ENCODE assay signal across 39 cellular contexts in genomic region chr14:94875256-94875655, GRCh38.
"Had no signal": no experiment of that assay in that cellular context is flagged by ENCODE, and none has a peak within 500 bp of the region (broad histone marks: within the 10 kb centered on the region; RNA-seq: fewer than 3 reads in every experiment).

No MANE protein-coding gene starts in this region.

- H3K9me3 ChIP-seq: adrenal gland, ascending aorta, body of pancreas, breast epithelium had no signal

- H3K36me3 ChIP-seq: adrenal gland, ascending aorta, brain microvascular endothelial cell, breast epithelium, cardiac muscle cell had no signal

- H3K36me3 Mint-ChIP-seq: activated naive CD4-positive, alpha-beta T cell treated with anti-CD3 and anti-CD28 coated beads, Interleukin-2, amount 10 ng/mL, durations not matched to agents 7 days and 5 days; activated naive CD4-positive, alpha-beta T cell treated with anti-CD3 and anti-CD28 coated beads, Interleukin-2, amount 50 U/mL, for 24 hours; activated naive CD4-positive, alpha-beta T cell treated with anti-CD3 and anti-CD28 coated beads, Interleukin-2, amount 50 U/mL, for 72 hours; activated naive CD8-positive, alpha-beta T cell; activated naive CD8-positive, alpha-beta T cell treated with anti-CD3 and anti-CD28 coated beads for 36 hours; activated naive CD8-positive, alpha-beta T cell treated with anti-CD3 and anti-CD28 coated beads, Interleukin-2, amount 10 ng/mL, durations not matched to agents 7 days and 5 days; brain had no signal

- DNase-seq: activated effector memory CD4-positive, alpha-beta T cell treated with anti-CD3 and anti-CD28 coated beads, Interleukin-2, amount 50 U/mL, for 16 hours; activated effector memory CD4-positive, alpha-beta T cell treated with Interleukin-2 at 50 U/mL for 16 hours; activated gamma-delta T cell; activated gamma-delta T cell treated with Interleukin-2 at 50 U/mL for 16 hours; activated naive CD4-positive, alpha-beta T cell; activated naive CD4-positive, alpha-beta T cell treated with anti-CD3 and anti-CD28 coated beads for 36 hours; activated naive CD4-positive, alpha-beta T cell treated with anti-CD3 and anti-CD28 coated beads, Interleukin-2, amount 10 ng/mL, durations not matched to agents 7 days and 5 days; activated naive CD4-positive, alpha-beta T cell treated with anti-CD3 and anti-CD28 coated beads, Interleukin-2, amount 50 U/mL, for 16 hours; activated naive CD4-positive, alpha-beta T cell treated with Interleukin-2 at 50 U/mL for 16 hours; activated naive CD8-positive, alpha-beta T cell treated with anti-CD3 and anti-CD28 coated beads for 36 hours; activated naive CD8-positive, alpha-beta T cell treated with anti-CD3 and anti-CD28 coated beads, Interleukin-2, amount 10 ng/mL, durations not matched to agents 7 days and 5 days; activated naive CD8-positive, alpha-beta T cell treated with anti-CD3 and anti-CD28 coated beads, Interleukin-2, amount 50 U/mL, for 24 hours; activated T-cell treated with anti-CD3 and anti-CD28 coated beads, Interleukin-2, amount 50 U/mL, for 1 hour; activated T-cell treated with anti-CD3 and anti-CD28 coated beads, Interleukin-2, amount 50 U/mL, for 24 hours; activated T-cell treated with anti-CD3 and anti-CD28 coated beads, Interleukin-2, amount 50 U/mL, for 4 hours; activated T-cell treated with anti-CD3 and anti-CD28 coated beads, Interleukin-2, amount 50 U/mL, for 48 hours; activated T-cell treated with anti-CD3 and anti-CD28 coated beads, Interleukin-2, amount 50 U/mL, for 72 hours; adrenal gland; amniotic stem cell; amygdala; anterior cingulate cortex; body of pancreas; brain microvascular endothelial cell; caudate nucleus; central memory CD4-positive, alpha-beta T cell; cerebellar nuclear complex had no signal

- H3K27ac Mint-ChIP-seq: activated naive CD4-positive, alpha-beta T cell treated with anti-CD3 and anti-CD28 coated beads for 36 hours; activated naive CD4-positive, alpha-beta T cell treated with anti-CD3 and anti-CD28 coated beads, Interleukin-2, amount 10 ng/mL, durations not matched to agents 7 days and 5 days; activated naive CD4-positive, alpha-beta T cell treated with anti-CD3 and anti-CD28 coated beads, Interleukin-2, amount 50 U/mL, for 24 hours; activated naive CD4-positive, alpha-beta T cell treated with anti-CD3 and anti-CD28 coated beads, Interleukin-2, amount 50 U/mL, for 72 hours; activated naive CD8-positive, alpha-beta T cell; activated naive CD8-positive, alpha-beta T cell treated with anti-CD3 and anti-CD28 coated beads for 36 hours; activated naive CD8-positive, alpha-beta T cell treated with anti-CD3 and anti-CD28 coated beads, Interleukin-2, amount 10 ng/mL, durations not matched to agents 7 days and 5 days; activated naive CD8-positive, alpha-beta T cell treated with anti-CD3 and anti-CD28 coated beads, Interleukin-2, amount 50 U/mL, for 24 hours; activated T-cell treated with anti-CD3 and anti-CD28 coated beads, Interleukin-2, amount 50 U/mL, for 24 hours; activated T-cell treated with anti-CD3 and anti-CD28 coated beads, Interleukin-2, amount 50 U/mL, for 72 hours; activated T-helper 1 cell treated with anti-CD3 and anti-CD28 coated beads, Interleukin-12 subunit alpha, Interleukin-12 subunit beta, Interleukin-2, Interleukin-4 antibody, amounts not matched to agents 30 ng/mL and 10 ng/mL and 1 ng/mL, durations not matched to agents 14 hours and 24 hours and 36 hours; activated T-helper 17 cell treated with anti-CD3 and anti-CD28 coated beads, Interleukin-2, amount 50 U/mL, for 72 hours; activated T-helper 2 cell treated with anti-CD3 and anti-CD28 coated beads, Interferon-gamma antibody, Interleukin-2, Interleukin-4, amounts not matched to agents 10 μg/mL and 5 μg/mL and 100 μg/mL, durations not matched to agents 14 hours and 24 hours and 36 hours had no signal

- H3K9me3 Mint-ChIP-seq: activated naive CD4-positive, alpha-beta T cell treated with anti-CD3 and anti-CD28 coated beads for 36 hours; activated naive CD4-positive, alpha-beta T cell treated with anti-CD3 and anti-CD28 coated beads, Interleukin-2, amount 10 ng/mL, durations not matched to agents 7 days and 5 days; activated naive CD4-positive, alpha-beta T cell treated with anti-CD3 and anti-CD28 coated beads, Interleukin-2, amount 50 U/mL, for 24 hours; activated naive CD4-positive, alpha-beta T cell treated with anti-CD3 and anti-CD28 coated beads, Interleukin-2, amount 50 U/mL, for 72 hours; activated naive CD8-positive, alpha-beta T cell treated with anti-CD3 and anti-CD28 coated beads for 36 hours; activated naive CD8-positive, alpha-beta T cell treated with anti-CD3 and anti-CD28 coated beads, Interleukin-2, amount 10 ng/mL, durations not matched to agents 7 days and 5 days; activated naive CD8-positive, alpha-beta T cell treated with anti-CD3 and anti-CD28 coated beads, Interleukin-2, amount 50 U/mL, for 24 hours; activated T-cell treated with anti-CD3 and anti-CD28 coated beads, Interleukin-2, amount 50 U/mL, for 24 hours; activated T-cell treated with anti-CD3 and anti-CD28 coated beads, Interleukin-2, amount 50 U/mL, for 4 hours; activated T-cell treated with anti-CD3 and anti-CD28 coated beads, Interleukin-2, amount 50 U/mL, for 72 hours; activated T-helper 1 cell treated with anti-CD3 and anti-CD28 coated beads, Interleukin-12 subunit alpha, Interleukin-12 subunit beta, Interleukin-2, Interleukin-4 antibody, amounts not matched to agents 30 ng/mL and 10 ng/mL and 1 ng/mL, durations not matched to agents 14 hours and 24 hours and 36 hours; activated T-helper 17 cell treated with anti-CD3 and anti-CD28 coated beads, Interleukin-2, amount 50 U/mL, for 72 hours; activated T-helper 2 cell treated with anti-CD3 and anti-CD28 coated beads, Interferon-gamma antibody, Interleukin-2, Interleukin-4, amounts not matched to agents 10 μg/mL and 5 μg/mL and 100 μg/mL, durations not matched to agents 14 hours and 24 hours and 36 hours; brain; central memory CD8-positive, alpha-beta T cell had no signal

- H3K4me3 ChIP-seq: adrenal gland, ascending aorta, body of pancreas, breast epithelium, cardiac muscle cell had no signal

- H3K27me3 Mint-ChIP-seq: activated naive CD4-positive, alpha-beta T cell treated with anti-CD3 and anti-CD28 coated beads, Interleukin-2, amount 10 ng/mL, durations not matched to agents 7 days and 5 days had no signal

- H3K4me3 Mint-ChIP-seq: activated naive CD4-positive, alpha-beta T cell treated with anti-CD3 and anti-CD28 coated beads for 36 hours; activated naive CD4-positive, alpha-beta T cell treated with anti-CD3 and anti-CD28 coated beads, Interleukin-2, amount 10 ng/mL, durations not matched to agents 7 days and 5 days; activated naive CD4-positive, alpha-beta T cell treated with anti-CD3 and anti-CD28 coated beads, Interleukin-2, amount 50 U/mL, for 24 hours; activated naive CD8-positive, alpha-beta T cell; activated naive CD8-positive, alpha-beta T cell treated with anti-CD3 and anti-CD28 coated beads for 36 hours; activated naive CD8-positive, alpha-beta T cell treated with anti-CD3 and anti-CD28 coated beads, Interleukin-2, amount 10 ng/mL, durations not matched to agents 7 days and 5 days; activated naive CD8-positive, alpha-beta T cell treated with anti-CD3 and anti-CD28 coated beads, Interleukin-2, amount 50 U/mL, for 24 hours; activated T-cell treated with anti-CD3 and anti-CD28 coated beads, Interleukin-2, amount 50 U/mL, for 24 hours; activated T-cell treated with anti-CD3 and anti-CD28 coated beads, Interleukin-2, amount 50 U/mL, for 4 hours; activated T-cell treated with anti-CD3 and anti-CD28 coated beads, Interleukin-2, amount 50 U/mL, for 72 hours; activated T-helper 1 cell treated with anti-CD3 and anti-CD28 coated beads, Interleukin-12 subunit alpha, Interleukin-12 subunit beta, Interleukin-2, Interleukin-4 antibody, amounts not matched to agents 30 ng/mL and 10 ng/mL and 1 ng/mL, durations not matched to agents 14 hours and 24 hours and 36 hours; activated T-helper 17 cell treated with anti-CD3 and anti-CD28 coated beads, Interleukin-2, amount 50 U/mL, for 72 hours; brain; central memory CD8-positive, alpha-beta T cell had no signal

- H3K27me3 ChIP-seq: adrenal gland, ascending aorta, body of pancreas, brain microvascular endothelial cell, breast epithelium, cardiac muscle cell had no signal

- FAIRE-seq: astrocyte, bronchial epithelial cell had no signal

- ATAC-seq: activated naive CD4-positive, alpha-beta T cell treated with anti-CD3 and anti-CD28 coated beads, Interleukin-2, amount 50 U/mL, for 72 hours; activated naive CD8-positive, alpha-beta T cell treated with anti-CD3 and anti-CD28 coated beads, Interleukin-2, amount 50 U/mL, for 24 hours; activated T-cell treated with anti-CD3 and anti-CD28 coated beads, Interleukin-2, amount 50 U/mL, for 4 hours; activated T-cell treated with anti-CD3 and anti-CD28 coated beads, Interleukin-2, amount 50 U/mL, for 72 hours; activated T-helper 17 cell treated with anti-CD3 and anti-CD28 coated beads, Interleukin-2, amount 50 U/mL, for 72 hours; body of pancreas had no signal

- H3K27ac ChIP-seq: adrenal gland, ascending aorta, brain microvascular endothelial cell, breast epithelium, cardiac muscle cell had no signal

- H3K4me1 Mint-ChIP-seq: activated naive CD4-positive, alpha-beta T cell treated with anti-CD3 and anti-CD28 coated beads, Interleukin-2, amount 10 ng/mL, durations not matched to agents 7 days and 5 days; activated naive CD4-positive, alpha-beta T cell treated with anti-CD3 and anti-CD28 coated beads, Interleukin-2, amount 50 U/mL, for 24 hours; activated naive CD8-positive, alpha-beta T cell treated with anti-CD3 and anti-CD28 coated beads for 36 hours; activated naive CD8-positive, alpha-beta T cell treated with anti-CD3 and anti-CD28 coated beads, Interleukin-2, amount 10 ng/mL, durations not matched to agents 7 days and 5 days; activated naive CD8-positive, alpha-beta T cell treated with anti-CD3 and anti-CD28 coated beads, Interleukin-2, amount 50 U/mL, for 24 hours; activated T-helper 17 cell treated with anti-CD3 and anti-CD28 coated beads, Interleukin-2, amount 50 U/mL, for 72 hours; brain; central memory CD8-positive, alpha-beta T cell had no signal

- H3K4me1 ChIP-seq: ascending aorta, breast epithelium had no signal
